In the genomic region with DNA sequence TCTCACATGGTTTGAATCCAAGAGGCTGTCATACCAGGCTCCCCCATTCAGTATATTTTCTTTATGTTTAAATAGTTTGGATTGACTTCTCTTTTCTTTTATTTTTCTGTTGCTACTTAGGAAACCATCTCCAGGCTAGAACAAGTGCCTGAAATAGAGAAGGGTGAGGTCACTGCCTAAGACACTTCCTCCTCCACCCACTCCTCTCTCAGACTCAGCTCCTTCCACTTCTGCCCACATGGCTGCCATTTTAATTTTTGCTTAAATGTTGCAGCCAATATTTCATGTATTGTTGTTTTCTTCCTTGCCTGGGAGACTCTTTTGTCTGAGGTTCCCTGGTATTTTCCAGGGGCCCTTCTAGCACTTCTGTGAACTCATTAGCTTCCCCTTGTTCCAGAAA, we compare ENCODE assay signal across 3 cellular contexts.
TF ChIP-seq lines count a peak whose summit lies in the region.

No MANE protein-coding gene starts in this region.

TF ChIP-seq in liver, 16 proteins besides CTCF, POLR2A, EP300 and RAD21:
- TF ChIP-seq, protein P1, sequence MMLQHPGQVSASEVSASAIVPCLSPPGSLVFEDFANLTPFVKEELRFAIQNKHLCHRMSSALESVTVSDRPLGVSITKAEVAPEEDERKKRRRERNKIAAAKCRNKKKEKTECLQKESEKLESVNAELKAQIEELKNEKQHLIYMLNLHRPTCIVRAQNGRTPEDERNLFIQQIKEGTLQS (IDR thresholded peaks at IDR 0.05): no peak
- peak; percentile 28 for TF ChIP-seq YY1 (IDR thresholded peaks at IDR 0.05)
- TF ChIP-seq, protein P2, sequence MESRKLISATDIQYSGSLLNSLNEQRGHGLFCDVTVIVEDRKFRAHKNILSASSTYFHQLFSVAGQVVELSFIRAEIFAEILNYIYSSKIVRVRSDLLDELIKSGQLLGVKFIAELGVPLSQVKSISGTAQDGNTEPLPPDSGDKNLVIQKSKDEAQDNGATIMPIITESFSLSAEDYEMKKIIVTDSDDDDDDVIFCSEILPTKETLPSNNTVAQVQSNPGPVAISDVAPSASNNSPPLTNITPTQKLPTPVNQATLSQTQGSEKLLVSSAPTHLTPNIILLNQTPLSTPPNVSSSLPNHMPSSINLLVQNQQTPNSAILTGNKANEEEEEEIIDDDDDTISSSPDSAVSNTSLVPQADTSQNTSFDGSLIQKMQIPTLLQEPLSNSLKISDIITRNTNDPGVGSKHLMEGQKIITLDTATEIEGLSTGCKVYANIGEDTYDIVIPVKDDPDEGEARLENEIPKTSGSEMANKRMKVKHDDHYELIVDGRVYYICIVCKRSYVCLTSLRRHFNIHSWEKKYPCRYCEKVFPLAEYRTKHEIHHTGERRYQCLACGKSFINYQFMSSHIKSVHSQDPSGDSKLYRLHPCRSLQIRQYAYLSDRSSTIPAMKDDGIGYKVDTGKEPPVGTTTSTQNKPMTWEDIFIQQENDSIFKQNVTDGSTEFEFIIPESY (IDR thresholded peaks at IDR 0.05): no peak
- no peak for TF ChIP-seq FOXA1 (IDR thresholded peaks at IDR 0.05)
- no peak for TF ChIP-seq RXRA (IDR thresholded peaks at IDR 0.05)
- TF ChIP-seq FOXA2 (IDR thresholded peaks at IDR 0.05): no peak

TF ChIP-seq in HepG2, 621 proteins besides CTCF, POLR2A, EP300 and RAD21:
- no peak for TF ChIP-seq ZNF414 (CRISPR knock-in tag; IDR thresholded peaks at IDR 0.05)

TF ChIP-seq in GM23338, 12 proteins besides CTCF, POLR2A, EP300 and RAD21:
- TF ChIP-seq JUNB (IDR thresholded peaks at IDR 0.05; ENCODE audit: unreplicated experiment) (no peak), POLR2AphosphoS5 (IDR thresholded peaks at IDR 0.05; ENCODE audit: low read depth) (no peak), CREB1 (CRISPR knock-in tag; IDR thresholded peaks at IDR 0.05; ENCODE audit: low read depth) (no peak), EZH2 (IDR thresholded peaks at IDR 0.05; ENCODE audit: low read depth, unreplicated experiment) (no peak)
- TF ChIP-seq, protein P3, sequence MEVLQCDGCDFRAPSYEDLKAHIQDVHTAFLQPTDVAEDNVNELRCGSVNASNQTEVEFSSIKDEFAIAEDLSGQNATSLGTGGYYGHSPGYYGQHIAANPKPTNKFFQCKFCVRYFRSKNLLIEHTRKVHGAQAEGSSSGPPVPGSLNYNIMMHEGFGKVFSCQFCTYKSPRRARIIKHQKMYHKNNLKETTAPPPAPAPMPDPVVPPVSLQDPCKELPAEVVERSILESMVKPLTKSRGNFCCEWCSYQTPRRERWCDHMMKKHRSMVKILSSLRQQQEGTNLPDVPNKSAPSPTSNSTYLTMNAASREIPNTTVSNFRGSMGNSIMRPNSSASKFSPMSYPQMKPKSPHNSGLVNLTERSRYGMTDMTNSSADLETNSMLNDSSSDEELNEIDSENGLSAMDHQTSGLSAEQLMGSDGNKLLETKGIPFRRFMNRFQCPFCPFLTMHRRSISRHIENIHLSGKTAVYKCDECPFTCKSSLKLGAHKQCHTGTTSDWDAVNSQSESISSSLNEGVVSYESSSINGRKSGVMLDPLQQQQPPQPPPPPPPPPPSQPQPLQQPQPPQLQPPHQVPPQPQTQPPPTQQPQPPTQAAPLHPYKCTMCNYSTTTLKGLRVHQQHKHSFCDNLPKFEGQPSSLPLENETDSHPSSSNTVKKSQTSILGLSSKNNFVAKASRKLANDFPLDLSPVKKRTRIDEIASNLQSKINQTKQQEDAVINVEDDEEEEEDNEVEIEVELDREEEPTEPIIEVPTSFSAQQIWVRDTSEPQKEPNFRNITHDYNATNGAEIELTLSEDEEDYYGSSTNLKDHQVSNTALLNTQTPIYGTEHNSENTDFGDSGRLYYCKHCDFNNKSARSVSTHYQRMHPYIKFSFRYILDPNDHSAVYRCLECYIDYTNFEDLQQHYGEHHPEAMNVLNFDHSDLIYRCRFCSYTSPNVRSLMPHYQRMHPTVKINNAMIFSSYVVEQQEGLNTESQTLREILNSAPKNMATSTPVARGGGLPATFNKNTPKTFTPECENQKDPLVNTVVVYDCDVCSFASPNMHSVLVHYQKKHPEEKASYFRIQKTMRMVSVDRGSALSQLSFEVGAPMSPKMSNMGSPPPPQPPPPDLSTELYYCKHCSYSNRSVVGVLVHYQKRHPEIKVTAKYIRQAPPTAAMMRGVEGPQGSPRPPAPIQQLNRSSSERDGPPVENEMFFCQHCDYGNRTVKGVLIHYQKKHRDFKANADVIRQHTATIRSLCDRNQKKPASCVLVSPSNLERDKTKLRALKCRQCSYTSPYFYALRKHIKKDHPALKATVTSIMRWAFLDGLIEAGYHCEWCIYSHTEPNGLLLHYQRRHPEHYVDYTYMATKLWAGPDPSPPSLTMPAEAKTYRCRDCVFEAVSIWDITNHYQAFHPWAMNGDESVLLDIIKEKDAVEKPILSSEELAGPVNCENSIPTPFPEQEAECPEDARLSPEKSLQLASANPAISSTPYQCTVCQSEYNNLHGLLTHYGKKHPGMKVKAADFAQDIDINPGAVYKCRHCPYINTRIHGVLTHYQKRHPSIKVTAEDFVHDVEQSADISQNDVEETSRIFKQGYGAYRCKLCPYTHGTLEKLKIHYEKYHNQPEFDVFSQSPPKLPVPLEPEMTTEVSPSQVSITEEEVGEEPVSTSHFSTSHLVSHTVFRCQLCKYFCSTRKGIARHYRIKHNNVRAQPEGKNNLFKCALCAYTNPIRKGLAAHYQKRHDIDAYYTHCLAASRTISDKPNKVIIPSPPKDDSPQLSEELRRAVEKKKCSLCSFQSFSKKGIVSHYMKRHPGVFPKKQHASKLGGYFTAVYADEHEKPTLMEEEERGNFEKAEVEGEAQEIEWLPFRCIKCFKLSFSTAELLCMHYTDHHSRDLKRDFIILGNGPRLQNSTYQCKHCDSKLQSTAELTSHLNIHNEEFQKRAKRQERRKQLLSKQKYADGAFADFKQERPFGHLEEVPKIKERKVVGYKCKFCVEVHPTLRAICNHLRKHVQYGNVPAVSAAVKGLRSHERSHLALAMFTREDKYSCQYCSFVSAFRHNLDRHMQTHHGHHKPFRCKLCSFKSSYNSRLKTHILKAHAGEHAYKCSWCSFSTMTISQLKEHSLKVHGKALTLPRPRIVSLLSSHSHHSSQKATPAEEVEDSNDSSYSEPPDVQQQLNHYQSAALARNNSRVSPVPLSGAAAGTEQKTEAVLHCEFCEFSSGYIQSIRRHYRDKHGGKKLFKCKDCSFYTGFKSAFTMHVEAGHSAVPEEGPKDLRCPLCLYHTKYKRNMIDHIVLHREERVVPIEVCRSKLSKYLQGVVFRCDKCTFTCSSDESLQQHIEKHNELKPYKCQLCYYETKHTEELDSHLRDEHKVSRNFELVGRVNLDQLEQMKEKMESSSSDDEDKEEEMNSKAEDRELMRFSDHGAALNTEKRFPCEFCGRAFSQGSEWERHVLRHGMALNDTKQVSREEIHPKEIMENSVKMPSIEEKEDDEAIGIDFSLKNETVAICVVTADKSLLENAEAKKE (CRISPR knock-in tag; IDR thresholded peaks at IDR 0.05): no peak
